ENCODE assay signal across 8 cellular contexts in genomic region chr3:32428092-32429068, GRCh38. TPM values are rescaled to one million over a fixed set of nuclear protein-coding genes. Genes with fewer than 3 reads are reported as not detected.
DNase-seq lines count a peak whose midpoint lies in the region; ATAC-seq and TF ChIP-seq lines count a peak whose summit lies in the region.

No MANE protein-coding gene starts in this region.

- DNase-seq in Jurkat, Clone E6-1 (ENCODE audit: low read depth, low spot score): peak; percentile 24
- DNase-seq in foreskin melanocyte: peak; percentile 37
- no peak for DNase-seq in chondrocyte (ENCODE audit: low spot score)
- no peak for DNase-seq in T1000 (lab: John Stamatoyannopoulos, UW)
- no peak for DNase-seq in NCI-H1417 treated with DMSO at 0.1 percent for 48 hours (lab: John Stamatoyannopoulos, UW)
- no peak for DNase-seq in KG1 (lab: John Stamatoyannopoulos, UW)

- ATAC-seq in GM18502 (IDR thresholded peaks at IDR 0.05; ENCODE audit: poor library complexity, unreplicated experiment) (peak; percentile 82), GM21529 (IDR thresholded peaks at IDR 0.05; ENCODE audit: unreplicated experiment) (peak; percentile 67)

- H3K27ac Mint-ChIP-seq in chondrocyte (ENCODE audit: unreplicated experiment): no peak overlapping the region

- no peak overlapping the region for H3K4me3 ChIP-seq in Jurkat, Clone E6-1 (ENCODE audit: low read length)

- no peaks in the 10 kb centered on the region for H3K9me3 Mint-ChIP-seq in chondrocyte (ENCODE audit: low read depth)

- no peaks in the 10 kb centered on the region for H3K36me3 Mint-ChIP-seq in chondrocyte (ENCODE audit: low read depth)

- TF ChIP-seq CTCF in chondrocyte (IDR thresholded peaks at IDR 0.05): no peak

- no peaks in the 10 kb centered on the region for H3K27me3 Mint-ChIP-seq in chondrocyte (ENCODE audit: low read depth)

- H3K4me3 Mint-ChIP-seq in chondrocyte (ENCODE audit: unreplicated experiment): no peak overlapping the region

- peaks cover 18% of the 10 kb centered on the region for H3K4me1 Mint-ChIP-seq in chondrocyte (ENCODE audit: low read depth)

RNA-seq across cellular contexts. Expression of gene CMTM7, which starts 36.7 kb away (rescaled TPM):
- not detected for polyA plus RNA-seq in Jurkat, Clone E6-1 (2012; ENCODE audit: insufficient read depth, insufficient read length)
- total RNA-seq in chondrocyte: 8.8 to 10.6 TPM (median 9.3 TPM) in 3 replicates

Comparison
In these comparisons a context has a peak if more than half of its experiments do, and no peak if none do; other contexts are left out.
1. DNase-seq: peak in Jurkat, Clone E6-1 (single experiment) and foreskin melanocyte (single experiment); none in chondrocyte (single experiment), T1000 (single experiment), NCI-H1417 treated with DMSO at 0.1 percent for 48 hours (single experiment) and KG1 (single experiment).